Comparison of ENCODE assay signal across 12 cellular contexts in the genomic region with DNA sequence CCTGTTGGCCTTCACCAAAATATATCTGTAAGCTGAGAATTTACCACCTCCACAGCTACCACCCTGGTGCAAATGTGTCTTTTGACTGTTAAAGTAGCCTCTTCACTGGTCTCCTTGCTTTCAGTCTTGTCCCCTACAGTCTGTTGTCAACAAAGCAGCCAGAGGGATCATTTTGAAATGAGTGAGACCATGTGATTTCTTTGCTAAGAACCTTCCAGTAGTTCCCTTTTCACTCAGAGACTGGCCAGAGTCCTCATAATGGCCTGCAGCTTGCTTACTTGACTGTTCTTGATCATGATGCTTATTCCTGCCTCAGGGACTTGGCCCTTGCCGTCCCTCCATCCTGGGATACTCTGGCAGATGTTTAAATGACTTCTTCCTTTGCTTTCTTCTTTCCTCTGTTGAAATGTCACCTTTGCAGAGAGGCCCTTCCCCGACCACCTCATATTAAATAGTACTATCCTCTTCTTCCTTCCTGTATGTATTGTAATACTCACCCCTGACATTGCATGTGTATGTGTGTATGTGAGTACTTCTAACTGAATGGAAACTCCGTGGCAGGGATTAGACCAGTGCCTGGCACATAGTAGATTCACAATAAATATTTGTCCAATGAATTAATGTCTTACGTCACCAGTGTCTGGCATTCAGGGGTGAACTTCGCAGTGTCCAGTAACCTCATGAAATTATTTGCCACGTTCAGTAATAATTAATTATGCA. TPM values are rescaled to one million over a fixed set of nuclear protein-coding genes. Genes with fewer than 3 reads are reported as not detected.
DNase-seq lines count a peak whose midpoint lies in the region; ATAC-seq, FAIRE-seq and TF ChIP-seq lines count a peak whose summit lies in the region.
"Had no signal": no experiment of that assay in that cellular context is flagged by ENCODE, and none has a peak within 500 bp of the region (broad histone marks: within the 10 kb centered on the region; RNA-seq: fewer than 3 reads in every experiment).

No MANE protein-coding gene starts in this region.

- DNase-seq in left ventricle myocardium inferior (no peak), left cardiac atrium (no peak), breast epithelium (ENCODE audit: low spot score in 2 of 2) (no peak), aorta (no peak), D721Med (ENCODE audit: insufficient read length, low spot score) (no peak), thyroid gland (no peak)
- DNase-seq in activated CD4-positive, alpha-beta T cell treated with anti-CD3 and anti-CD28 coated beads, Interleukin-2, amount 50 U/mL, for 48 hours, result no peak
- DNase-seq: activated CD8-positive, alpha-beta memory T cell treated with anti-CD3 and anti-CD28 coated beads, Interleukin-2, amount 50 U/mL, for 48 hours; effector CD8-positive, alpha-beta T cell had no signal

- H3K9me3 ChIP-seq in left ventricle myocardium inferior (replicated peaks), result peaks cover 9% of the 10 kb centered on the region
- H3K9me3 ChIP-seq in breast epithelium, result no peaks in the 10 kb centered on the region
- no peaks in the 10 kb centered on the region for H3K9me3 ChIP-seq in mucosa of rectum (ENCODE audit: control insufficient read depth in 2 of 2, low read length in 2 of 2)
- no peaks in the 10 kb centered on the region for H3K9me3 ChIP-seq in aorta (ENCODE audit: control insufficient read depth, low read length)
- no peaks in the 10 kb centered on the region for H3K9me3 ChIP-seq in thyroid gland

- no peak for TF ChIP-seq POLR2A in breast epithelium (IDR thresholded peaks at IDR 0.05)
- TF ChIP-seq POLR2A in thyroid gland (IDR thresholded peaks at IDR 0.05), result no peak

- TF ChIP-seq CTCF in left ventricle myocardium inferior (IDR thresholded peaks at IDR 0.05; ENCODE audit: borderline replicate concordance), result no peak
- TF ChIP-seq CTCF in breast epithelium (IDR thresholded peaks at IDR 0.05), result no peak
- no peak for TF ChIP-seq CTCF in D721Med (IDR thresholded peaks at IDR 0.05; ENCODE audit: insufficient read depth, missing control alignments)
- TF ChIP-seq CTCF in thyroid gland (IDR thresholded peaks at IDR 0.05), result no peak

- ATAC-seq in left cardiac atrium (no peak), aorta (ENCODE audit: low FRiP score) (no peak)

- H3K9ac ChIP-seq in mucosa of rectum (ENCODE audit: low read depth in 1 of 2, low read length in 2 of 2), result no peak overlapping the region

- 45% methylated on average over 6 of the region's 6 CpGs for WGBS in aorta, 2 donors
- WGBS in thyroid gland, 2 donors, result 88 to 90% methylated on average over 6 of the region's 6 CpGs

- FAIRE-seq in D721Med (lab: Jason Lieb, UNC), result no peak

- H3K27me3 ChIP-seq in left ventricle myocardium inferior (ENCODE audit: low read depth) (no peaks in the 10 kb centered on the region), breast epithelium (no peaks in the 10 kb centered on the region), mucosa of rectum (ENCODE audit: control insufficient read depth in 2 of 2, insufficient read depth in 2 of 2, low read length in 2 of 2) (no peaks in the 10 kb centered on the region), aorta (ENCODE audit: control insufficient read depth in 1 of 2, insufficient read depth in 2 of 2, low read length in 1 of 2) (no peaks in the 10 kb centered on the region), thyroid gland (no peaks in the 10 kb centered on the region)

- H3K4me1 ChIP-seq in left ventricle myocardium inferior (peaks cover 66% of the 10 kb centered on the region), breast epithelium (peaks cover 0 to 26% of the 10 kb centered on the region in 2 donors), mucosa of rectum (ENCODE audit: control insufficient read depth in 2 of 2, insufficient read depth in 2 of 2, low read length in 2 of 2) (peaks cover 0 to 30% of the 10 kb centered on the region in 2 donors), aorta (ENCODE audit: control insufficient read depth in 1 of 2, insufficient read depth in 2 of 2, low read length in 2 of 2) (peaks cover 2 to 5% of the 10 kb centered on the region in 2 donors), thyroid gland (peaks cover 9 to 19% of the 10 kb centered on the region in 2 donors)

- intact Hi-C loops in left ventricle myocardium inferior (cut with micrococcal nuclease) (no loop called here), left cardiac atrium (cut with DNase I) (no loop called here), breast epithelium (cut with DNase I; ENCODE audit: low total_unique reads) (loop anchor here (10.0 kb wide), 1 partner anchor 50 kb away; a partner anchor contains a TSS), aorta (cut with DNase I) (no loop called here), thyroid gland (cut with DNase I) (no loop called here)

- no peak overlapping the region for H3K4me3 ChIP-seq in left ventricle myocardium inferior
- H3K4me3 ChIP-seq in breast epithelium, result no peak overlapping the region
- no peak overlapping the region for H3K4me3 ChIP-seq in mucosa of rectum (ENCODE audit: low read length in 2 of 2)
- H3K4me3 ChIP-seq in aorta (ENCODE audit: low read length in 2 of 2), result no peak overlapping the region
- H3K4me3 ChIP-seq in thyroid gland (replicated peaks in 1 of 3), result no peak overlapping the region
- H3K4me3 ChIP-seq: SK-N-MC had no signal

- H3K27ac ChIP-seq in left ventricle myocardium inferior (replicated peaks) (peak overlapping the region; percentile 7), breast epithelium (peak overlapping the region; percentile 62 to 81), mucosa of rectum (ENCODE audit: low read depth in 2 of 2, low read length in 2 of 2) (peak overlapping the region; percentile 14 to 21), aorta (ENCODE audit: low read depth in 1 of 2, low read length in 2 of 2) (peak overlapping the region; percentile 36 to 72), thyroid gland (peak overlapping the region in 1 of 3 donors; percentile 3)
- H3K27ac ChIP-seq: SK-N-MC had no signal

- H3K36me3 ChIP-seq in left ventricle myocardium inferior (peaks cover 22% of the 10 kb centered on the region), breast epithelium (no peaks in the 10 kb centered on the region), mucosa of rectum (ENCODE audit: control insufficient read depth in 2 of 2, insufficient read depth in 2 of 2, low read length in 2 of 2) (peaks cover 2 to 14% of the 10 kb centered on the region in 2 donors), aorta (ENCODE audit: control insufficient read depth in 1 of 2, insufficient read depth in 2 of 2, low read length in 1 of 2) (no peaks in the 10 kb centered on the region), thyroid gland (no peaks in the 10 kb centered on the region)

RNA-seq across cellular contexts. Expression of a gene that starts 5.0 kb away (rescaled TPM):
- 19.2 TPM for total RNA-seq in left ventricle myocardium inferior
- total RNA-seq in left cardiac atrium, result 10 to 100 TPM; 24.0 TPM
- 10 to 100 TPM; 31.8 to 42.0 (median 34.7) TPM for total RNA-seq in breast epithelium
- total RNA-seq in aorta, result 10 to 100 TPM; 47.1 to 59.3 TPM
- polyA plus RNA-seq in aorta, result 10 to 100 TPM; 61.1 to 86.8 TPM
- total RNA-seq in thyroid gland, result 10 to 100 TPM; 16.2 to 53.3 (median 37.5) TPM

RNA-seq across cellular contexts. Expression of a gene that starts 32.8 kb away (rescaled TPM):
- total RNA-seq in left ventricle myocardium inferior (0.93 TPM), left cardiac atrium (10 to 100 TPM in 1 of 2 donors, 1 to 10 TPM in 1; 4.2 to 10.7 TPM), breast epithelium (not detected), aorta (not detected), thyroid gland (not detected)
- polyA plus RNA-seq in aorta, result not detected
- polyA plus RNA-seq: BJ had no signal

RNA-seq across cellular contexts. Expression of a gene that starts 51.5 kb away (rescaled TPM):
- total RNA-seq in left ventricle myocardium inferior (4.2 TPM), left cardiac atrium (10 to 100 TPM in 1 of 2 donors, 1 to 10 TPM in 1; 9.2 to 10.2 TPM), breast epithelium (10 to 100 TPM; 12.8 to 25.6 (median 20.6) TPM), aorta (10 to 100 TPM; 51.3 to 72.4 TPM), thyroid gland (10 to 100 TPM; 17.1 to 23.7 (median 17.8) TPM)
- polyA plus RNA-seq in aorta, result 10 to 100 TPM; 16.7 to 31.1 TPM
